Comparison of ENCODE assay signal across 9 cellular contexts in the genomic region with DNA sequence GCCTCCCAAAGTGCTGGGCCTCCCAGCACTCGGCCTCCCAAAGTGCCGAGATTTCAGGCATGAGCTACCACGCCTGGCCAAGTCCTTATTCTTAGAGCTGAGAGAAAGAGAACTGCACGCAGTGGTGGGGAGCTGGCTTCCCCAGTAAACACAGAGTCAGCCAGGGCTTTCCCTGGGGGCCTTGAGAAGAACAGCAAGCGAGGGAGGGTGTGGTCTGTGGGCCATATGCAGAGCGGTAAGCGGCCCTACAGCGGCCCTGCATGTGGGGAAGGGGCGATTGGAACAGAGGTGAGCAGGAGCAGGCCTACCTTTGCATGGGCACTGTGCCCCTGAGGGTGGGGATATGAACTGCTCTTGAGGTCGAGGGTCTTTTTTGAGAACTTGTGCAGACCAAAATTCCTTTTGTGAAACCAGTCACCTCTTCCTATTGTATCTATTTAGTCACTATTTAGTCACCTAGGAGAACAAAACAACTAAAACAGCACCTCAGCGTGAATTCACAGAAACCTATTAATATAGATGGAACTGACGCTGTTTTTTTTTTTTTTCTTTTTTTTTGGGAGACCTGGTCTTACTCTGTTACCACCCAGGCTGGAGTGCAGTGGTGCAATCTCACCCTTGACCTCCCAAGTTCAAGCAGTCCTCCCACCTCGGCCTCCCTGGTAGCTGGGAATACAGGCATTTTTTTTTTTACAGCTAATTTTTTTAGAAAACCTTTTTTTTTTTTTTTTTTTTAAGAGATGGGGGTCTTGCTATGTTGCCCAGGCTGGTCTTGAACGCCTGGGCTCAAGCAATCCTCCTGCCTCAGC. TPM values are rescaled to one million over a fixed set of nuclear protein-coding genes. Genes with fewer than 3 reads are reported as not detected.
A peak's percentile ranks its signal among the peaks of the same experiment; 100 is the strongest.
DNase-seq lines count a peak whose midpoint lies in the region; ATAC-seq and TF ChIP-seq lines count a peak whose summit lies in the region.
"Had no signal": no experiment of that assay in that cellular context is flagged by ENCODE, and none has a peak within 500 bp of the region (broad histone marks: within the 10 kb centered on the region; RNA-seq: fewer than 3 reads in every experiment).

No MANE protein-coding gene starts in this region.

- H3K9me3 Mint-ChIP-seq in MCF 10A (ENCODE audit: unreplicated experiment) (no peaks in the 10 kb centered on the region), mesothelial cell of epicardium (peaks cover 11% of the 10 kb centered on the region)

- peaks cover 12% of the 10 kb centered on the region for H3K9me3 ChIP-seq in OCI-LY7 (ENCODE audit: low read length)

- TF ChIP-seq CTCF in MCF 10A (IDR thresholded peaks at IDR 0.05; ENCODE audit: unreplicated experiment), result no peak
- no peak for TF ChIP-seq CTCF in mesothelial cell of epicardium (IDR thresholded peaks at IDR 0.05; ENCODE audit: unreplicated experiment)
- no peak for TF ChIP-seq CTCF in OCI-LY7 (conservative IDR thresholded peaks at IDR 0.05; ENCODE audit: low read length)

- H3K4me3 Mint-ChIP-seq in MCF 10A (ENCODE audit: unreplicated experiment), result peak overlapping the region; percentile 39
- H3K4me3 Mint-ChIP-seq in mesothelial cell of epicardium, result no peak overlapping the region

- H3K36me3 ChIP-seq in OCI-LY7 (ENCODE audit: insufficient read depth, low read length), result peaks cover 41% of the 10 kb centered on the region

- H2AFZ ChIP-seq in OCI-LY7 (ENCODE audit: low read length), result no peak overlapping the region

- no peaks in the 10 kb centered on the region for H3K4me1 ChIP-seq in OCI-LY7 (ENCODE audit: insufficient read depth, low read length, poor library complexity, severe bottlenecking)

- H3K27ac Mint-ChIP-seq in MCF 10A (ENCODE audit: low read depth, unreplicated experiment) (peak overlapping the region; percentile 37), mesothelial cell of epicardium (peak overlapping the region; percentile 68)

- H3K4me1 Mint-ChIP-seq in MCF 10A (ENCODE audit: insufficient read depth, unreplicated experiment), result peaks cover 83% of the 10 kb centered on the region
- peaks cover 67% of the 10 kb centered on the region for H3K4me1 Mint-ChIP-seq in mesothelial cell of epicardium

- H3K9me2 ChIP-seq in OCI-LY7 (ENCODE audit: insufficient read depth, low read length), result no peaks in the 10 kb centered on the region

- no peaks in the 10 kb centered on the region for H4K20me1 ChIP-seq in OCI-LY7 (ENCODE audit: insufficient read depth, low read length)

- POLR2A ChIA-PET in MCF 10A (lab: Yijun Ruan, JAX) (interaction anchor here (0.8 to 11.3 kb wide), 5 partner anchors 8 to 70 kb away, joined by 3 to 225 read pairs (median 8); partner anchors contain the start of gene TSPAN14), OCI-LY7 (lab: Charles Lee) (interaction anchor here (0.6 to 1.1 kb wide), 4 partner anchors 9 to 53 kb away, joined by 3 to 4 read pairs (median 4); no protein-coding TSS in a partner anchor)

- no peaks in the 10 kb centered on the region for H3K27me3 Mint-ChIP-seq in MCF 10A (ENCODE audit: insufficient read depth, unreplicated experiment)
- no peaks in the 10 kb centered on the region for H3K27me3 Mint-ChIP-seq in mesothelial cell of epicardium (ENCODE audit: low read depth)

- CTCF ChIA-PET in MCF 10A (lab: Yijun Ruan, JAX) (interaction anchor here (0.6 to 21.4 kb wide), 8 partner anchors 8 to 248 kb away, joined by 3 to 923 read pairs (median 4); partner anchors contain the start of gene TSPAN14), OCI-LY7 (lab: Charles Lee; ENCODE audit: unreplicated experiment) (interaction anchor here (1.1 kb wide), 1 partner anchor 36 kb away, joined by 8 read pairs; no protein-coding TSS in a partner anchor)

- ATAC-seq in HG03521 (IDR thresholded peaks at IDR 0.05; ENCODE audit: unreplicated experiment), result peak; percentile 58

- DNase-seq in NCI-H82 (lab: John Stamatoyannopoulos, UW) (peak; percentile 20), NCI-H82 treated with DMSO at 0.1 percent for 48 hours (lab: John Stamatoyannopoulos, UW; ENCODE audit: unreplicated experiment) (no peak), MCF 10A (ENCODE audit: unreplicated experiment) (peak; percentile 33), mesothelial cell of epicardium (ENCODE audit: low spot score in 2 of 2, unreplicated experiment in 2 of 2) (no peak), NCI-H1436 (lab: John Stamatoyannopoulos, UW) (no peak), OCI-LY7 (ENCODE audit: low spot score) (no peak), DMS79 treated with DMSO at 0.1 percent for 48 hours (lab: John Stamatoyannopoulos, UW) (no peak)

- H3K4me2 ChIP-seq in OCI-LY7 (ENCODE audit: low read length), result no peak overlapping the region

- peaks cover 17% of the 10 kb centered on the region for H3K79me2 ChIP-seq in OCI-LY7 (ENCODE audit: insufficient read depth, low read depth, low read length)

- H3K27ac ChIP-seq in OCI-LY7 (ENCODE audit: low read depth, low read length, poor library complexity, severe bottlenecking), result no peak overlapping the region

- intact Hi-C loops in MCF 10A (cut with micrococcal nuclease) (no loop called here), OCI-LY7 (cut with micrococcal nuclease; ENCODE audit: unreplicated experiment) (no loop called here)

- H3K36me3 Mint-ChIP-seq in MCF 10A (ENCODE audit: insufficient read depth, unreplicated experiment) (peaks cover 20% of the 10 kb centered on the region), mesothelial cell of epicardium (peaks cover 17% of the 10 kb centered on the region)

- no peak overlapping the region for H3K4me3 ChIP-seq in OCI-LY7 (ENCODE audit: low read depth, low read length, poor library complexity, severe bottlenecking)

- BruUV-seq in MCF 10A (replicated peaks; lab: Mats Ljungman, UMichigan), result no TSS peak
- no TSS peak for BruUV-seq in OCI-LY7 (replicated peaks; lab: Mats Ljungman, UMichigan)

RNA-seq across cellular contexts. Expression of gene SH2D4B, which starts 36.9 kb away (rescaled TPM):
- total RNA-seq in MCF 10A (2022) (not detected in 2 replicates), mesothelial cell of epicardium (0.27 to 0.29 TPM (median 0.27 TPM) in 3 replicates), OCI-LY7 (2022) (not detected in 2 replicates)
- 0.03 TPM in 1 of 2 replicates, not detected in the other for total RNA-seq in OCI-LY7 (2014; rRNA removed; shearing (Covaris generic))
- total RNA-seq: myocyte had no signal

RNA-seq across cellular contexts. Expression of gene TSPAN14, which starts 46.7 kb away (rescaled TPM):
- total RNA-seq in MCF 10A (2022) (46.9 and 53.7 TPM in 2 replicates), mesothelial cell of epicardium (106 to 113 TPM (median 109 TPM) in 3 replicates), OCI-LY7 (2022) (33.4 and 33.6 TPM in 2 replicates)
- total RNA-seq in OCI-LY7 (2014; rRNA removed; shearing (Covaris generic)), result 15.5 and 17.0 TPM in 2 replicates

Comparison
In these comparisons a context has a peak if more than half of its experiments do, and no peak if none do; other contexts are left out.
1. DNase-seq: peak in NCI-H82 (single experiment) and MCF 10A (single experiment); none in NCI-H82 treated with DMSO at 0.1 percent for 48 hours (single experiment), mesothelial cell of epicardium (0 of 2), NCI-H1436 (single experiment), OCI-LY7 (single experiment) and DMS79 treated with DMSO at 0.1 percent for 48 hours (single experiment).